In the genomic region with DNA sequence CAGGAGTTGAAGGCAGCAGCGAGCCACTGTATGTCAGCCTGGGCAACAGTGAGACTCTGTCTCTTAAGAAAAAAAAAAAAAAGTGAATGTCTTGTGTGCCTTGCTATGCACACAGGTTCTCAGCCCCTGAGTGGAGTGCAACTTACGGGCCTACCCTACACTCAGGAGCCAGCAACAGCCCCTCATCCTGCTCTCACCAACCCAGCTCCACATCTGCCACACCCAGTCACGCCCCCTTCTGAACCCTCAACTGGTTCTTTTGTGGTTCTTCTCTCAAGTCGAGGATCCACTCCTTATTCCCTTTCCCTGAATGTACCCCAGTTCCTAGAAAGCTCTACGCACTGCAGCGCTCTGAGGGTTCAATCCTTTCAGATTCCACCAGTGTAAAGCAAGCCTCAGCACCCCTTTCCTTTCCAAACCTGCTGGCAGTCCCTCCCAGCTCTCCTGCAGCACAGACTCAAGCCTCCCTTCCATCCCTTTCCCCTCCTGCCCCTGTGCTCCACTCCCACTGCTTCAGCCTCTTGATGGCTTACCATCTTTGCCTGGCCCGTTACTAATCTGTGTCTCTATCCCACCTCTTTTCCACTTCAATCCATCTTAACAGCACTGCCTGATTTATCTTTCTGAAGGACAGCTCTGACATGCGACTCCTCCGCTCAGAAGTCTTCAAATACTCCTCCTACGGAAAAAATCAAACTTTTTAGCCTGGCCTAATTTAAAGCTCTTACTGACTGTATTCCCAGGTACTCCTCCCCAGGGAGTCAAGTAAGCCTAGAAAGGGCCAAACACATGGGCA, we compare ENCODE assay signal across 13 cellular contexts. TPM values are rescaled to one million over a fixed set of nuclear protein-coding genes. Genes with fewer than 3 reads are reported as not detected.
A peak's percentile ranks its signal among the peaks of the same experiment; 100 is the strongest.
DNase-seq lines count a peak whose midpoint lies in the region; ATAC-seq, FAIRE-seq and TF ChIP-seq lines count a peak whose summit lies in the region.
"Had no signal": no experiment of that assay in that cellular context is flagged by ENCODE, and none has a peak within 500 bp of the region (broad histone marks: within the 10 kb centered on the region; RNA-seq: fewer than 3 reads in every experiment).

No MANE protein-coding gene starts in this region.

- no peak for ATAC-seq in natural killer cell treated with Interleukin-12 subunit alpha and Interleukin-12 subunit beta and Interleukin-15 and Interleukin-18, amount 100 ng/mL, for 72 hours
- ATAC-seq in GM21526 (IDR thresholded peaks at IDR 0.05; ENCODE audit: low FRiP score, unreplicated experiment), result no peak
- ATAC-seq in HG03521 (IDR thresholded peaks at IDR 0.05; ENCODE audit: unreplicated experiment), result no peak
- ATAC-seq in HG03139 (IDR thresholded peaks at IDR 0.05; ENCODE audit: unreplicated experiment), result no peak
- ATAC-seq: pancreas had no signal

- H3K36me3 Mint-ChIP-seq in astrocyte (ENCODE audit: low read depth, unreplicated experiment), result peaks cover 11% of the 10 kb centered on the region
- H3K36me3 Mint-ChIP-seq in natural killer cell treated with Interleukin-12 subunit alpha and Interleukin-12 subunit beta and Interleukin-15 and Interleukin-18, amount 100 ng/mL, for 72 hours, result no peaks in the 10 kb centered on the region

- H3K4me3 ChIP-seq in HEK293 (ENCODE audit: low read depth, low read length) (no peak overlapping the region), astrocyte (ENCODE audit: insufficient read depth, low read depth, low read length) (no peak overlapping the region), PC-9 (no peak overlapping the region)
- H3K4me3 ChIP-seq: adrenal gland, pancreas, thyroid gland had no signal

- H2AFZ ChIP-seq in astrocyte (ENCODE audit: low read depth, low read length) (no peak overlapping the region), PC-9 (no peak overlapping the region)

- TF ChIP-seq CTCF in 22Rv1 (IDR thresholded peaks at IDR 0.05) (no peak), HEK293 (tag by site-specific recombination; IDR thresholded peaks at IDR 0.05) (no peak), astrocyte (IDR thresholded peaks at IDR 0.05; ENCODE audit: insufficient read depth, low read depth, low read length) (no peak), PC-9 (conservative IDR thresholded peaks at IDR 0.05) (no peak)

- H4K20me1 ChIP-seq in astrocyte (ENCODE audit: insufficient read depth, low read length), result peaks cover 100% of the 10 kb centered on the region
- peaks cover 60% of the 10 kb centered on the region for H4K20me1 ChIP-seq in PC-9 (ENCODE audit: insufficient read depth)

- POLR2A ChIA-PET in HEK293 (lab: Yijun Ruan, JAX) (interaction anchor here (0.8 kb wide), 1 partner anchor 23 kb away, joined by 3 read pairs; no protein-coding TSS in a partner anchor), PC-9 (lab: Charles Lee; ENCODE audit: unreplicated experiment) (no interaction called here)

- intact Hi-C loops in PC-9 (cut with micrococcal nuclease; ENCODE audit: unreplicated experiment), result no loop called here

- H3K4me1 ChIP-seq in HEK293 (ENCODE audit: control insufficient read depth, insufficient read depth, low read length) (peaks cover 7% of the 10 kb centered on the region; the same call in 1 of the 2 replicates), astrocyte (ENCODE audit: insufficient read depth, low read length) (no peaks in the 10 kb centered on the region), PC-9 (replicated peaks; ENCODE audit: insufficient read depth) (no peaks in the 10 kb centered on the region)

- H3K79me2 ChIP-seq in astrocyte (ENCODE audit: insufficient read depth, low read length) (peaks cover 99% of the 10 kb centered on the region), PC-9 (ENCODE audit: low read depth) (peaks cover 78% of the 10 kb centered on the region)

- no peak for FAIRE-seq in astrocyte (lab: Jason Lieb, UNC)
- FAIRE-seq: pancreas had no signal

- H3K4me2 ChIP-seq in astrocyte (ENCODE audit: low read length), result no peak overlapping the region
- H3K4me2 ChIP-seq in PC-9, result no peak overlapping the region

- no peaks in the 10 kb centered on the region for H3K27me3 Mint-ChIP-seq in astrocyte (ENCODE audit: low read depth, unreplicated experiment)
- no peaks in the 10 kb centered on the region for H3K27me3 Mint-ChIP-seq in natural killer cell treated with Interleukin-12 subunit alpha and Interleukin-12 subunit beta and Interleukin-15 and Interleukin-18, amount 100 ng/mL, for 72 hours

- H3K9me2 ChIP-seq in PC-9 (ENCODE audit: insufficient read depth), result no peaks in the 10 kb centered on the region

- H3K27me3 ChIP-seq in astrocyte (ENCODE audit: insufficient read depth, low read length) (no peaks in the 10 kb centered on the region), PC-9 (ENCODE audit: insufficient read depth, low read depth) (no peaks in the 10 kb centered on the region)
- H3K27me3 ChIP-seq: adrenal gland, pancreas, thyroid gland had no signal

- H3K36me3 ChIP-seq in HEK293 (ENCODE audit: control insufficient read depth in 2 of 2, insufficient read depth in 1 of 2, low read length in 2 of 2) (peaks cover 0 to 23% of the 10 kb centered on the region in 2 experiments; a peak in 2 of 3 replicates), astrocyte (ENCODE audit: insufficient read depth, low read length) (peaks cover 13% of the 10 kb centered on the region), PC-9 (ENCODE audit: low read depth) (0 out of 2 replicates have a peak, but pooled peaks cover 3% of the 10 kb centered on the region)
- H3K36me3 ChIP-seq: adrenal gland, pancreas, thyroid gland had no signal

- H3K9me3 ChIP-seq in HEK293 (ENCODE audit: control insufficient read depth, insufficient read depth, low read depth, low read length) (no peaks in the 10 kb centered on the region), astrocyte (ENCODE audit: insufficient read depth, low read depth, low read length) (no peaks in the 10 kb centered on the region), PC-9 (ENCODE audit: insufficient read depth, low read depth) (no peaks in the 10 kb centered on the region)
- H3K9me3 ChIP-seq: adrenal gland, pancreas, thyroid gland had no signal

- peaks cover 22% of the 10 kb centered on the region for H3K4me1 Mint-ChIP-seq in astrocyte (ENCODE audit: low read depth, unreplicated experiment)
- H3K4me1 Mint-ChIP-seq in natural killer cell treated with Interleukin-12 subunit alpha and Interleukin-12 subunit beta and Interleukin-15 and Interleukin-18, amount 100 ng/mL, for 72 hours (ENCODE audit: low read depth in 2 of 2), result peaks cover 34 to 51% of the 10 kb centered on the region in 2 donors

- CTCF ChIA-PET in HEK293 (lab: Yijun Ruan, JAX) (interaction anchor here (1.3 kb wide), 1 partner anchor 56 kb away, joined by 3 read pairs; no protein-coding TSS in a partner anchor), PC-9 (lab: Charles Lee) (no interaction called here)

- peak overlapping the region; percentile 45 for H3K4me3 Mint-ChIP-seq in astrocyte (ENCODE audit: unreplicated experiment)
- H3K4me3 Mint-ChIP-seq in natural killer cell treated with Interleukin-12 subunit alpha and Interleukin-12 subunit beta and Interleukin-15 and Interleukin-18, amount 100 ng/mL, for 72 hours, result no peak overlapping the region

- BruUV-seq in PC-9 (replicated peaks; lab: Mats Ljungman, UMichigan), result no TSS peak

- H3K27ac ChIP-seq in 22Rv1 (peak overlapping the region; percentile 42), HEK293 (ENCODE audit: extremely low read depth, low read depth, low read length) (no peak overlapping the region; the same call in 1 of the 2 replicates), astrocyte (ENCODE audit: low read depth, low read length) (no peak overlapping the region), PC-9 (no peak overlapping the region)
- H3K27ac ChIP-seq: adrenal gland, pancreas, thyroid gland had no signal

- DNase-seq in astrocyte (ENCODE audit: low read depth) (no peak), PC-9 (no peak)
- DNase-seq in natural killer cell treated with Interleukin-12 subunit alpha and Interleukin-12 subunit beta and Interleukin-15 and Interleukin-18, amount 100 ng/mL, for 72 hours (ENCODE audit: low spot score), result no peak
- DNase-seq: adrenal gland, dermis blood vessel endothelial cell, MV-4-11, thyroid gland had no signal

- peaks cover 22% of the 10 kb centered on the region for H3F3A ChIP-seq in PC-9 (ENCODE audit: insufficient read depth, low read depth)

- no peak overlapping the region for H3K9ac ChIP-seq in astrocyte (ENCODE audit: low read length)

- no peaks in the 10 kb centered on the region for H3K9me3 Mint-ChIP-seq in astrocyte (ENCODE audit: unreplicated experiment)
- H3K9me3 Mint-ChIP-seq in natural killer cell treated with Interleukin-12 subunit alpha and Interleukin-12 subunit beta and Interleukin-15 and Interleukin-18, amount 100 ng/mL, for 72 hours, result no peaks in the 10 kb centered on the region

- H3K27ac Mint-ChIP-seq in astrocyte (ENCODE audit: unreplicated experiment), result peak overlapping the region; percentile 81
- H3K27ac Mint-ChIP-seq in natural killer cell treated with Interleukin-12 subunit alpha and Interleukin-12 subunit beta and Interleukin-15 and Interleukin-18, amount 100 ng/mL, for 72 hours, result peak overlapping the region; percentile 2 to 9

TF ChIP-seq in HEK293, 187 proteins besides CTCF, POLR2A, EP300 and RAD21:
- peak; percentile 67 for TF ChIP-seq KLF9 (tag by site-specific recombination; IDR thresholded peaks at IDR 0.05; ENCODE audit: low read depth)
- no peak for TF ChIP-seq ZNF114 (tag by site-specific recombination; IDR thresholded peaks at IDR 0.05)
- TF ChIP-seq ZFHX2 (tag by site-specific recombination; conservative IDR thresholded peaks at IDR 0.05), result peak; percentile 38; the same call in 1 of the 2 replicates
- no peak for TF ChIP-seq ZNF514 (tag by site-specific recombination; IDR thresholded peaks at IDR 0.05)
- peak; percentile 78 for TF ChIP-seq EGR2 (tag by site-specific recombination; IDR thresholded peaks at IDR 0.05; ENCODE audit: low read depth)
- TF ChIP-seq KLF1 (tag by site-specific recombination; IDR thresholded peaks at IDR 0.05), result 0 out of 2 replicates have a peak, but pooled peaks have one; percentile 30

RNA-seq across cellular contexts. Expression of a gene that starts 38.1 kb away (rescaled TPM):
- 583 and 602 TPM in 2 replicates for total RNA-seq in astrocyte
- total RNA-seq in natural killer cell treated with Interleukin-12 subunit alpha and Interleukin-12 subunit beta and Interleukin-15 and Interleukin-18, amount 100 ng/mL, for 72 hours, result 100 to 1,000 TPM; 361 to 446 TPM
- total RNA-seq in PC-9 (2021), result 257 and 286 TPM in 2 replicates
